In the genomic region with DNA sequence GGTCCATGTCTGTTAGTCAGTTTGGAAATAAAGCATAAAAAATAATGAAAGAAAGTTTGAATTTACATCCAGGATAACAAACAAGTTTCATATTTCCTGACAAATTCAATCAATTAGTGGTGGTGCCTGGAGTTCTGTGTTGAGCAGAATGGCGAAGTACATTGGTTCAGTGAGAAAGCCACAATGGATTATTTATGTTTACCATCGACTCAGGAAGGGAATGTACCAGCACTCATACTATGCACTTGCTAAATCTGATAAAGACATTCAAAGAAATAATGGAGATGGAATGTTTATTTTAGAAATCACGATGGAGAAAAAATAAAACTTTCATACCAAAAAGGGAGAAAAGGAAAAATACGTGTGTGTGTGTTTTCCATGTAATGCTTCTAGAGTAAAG, we compare ENCODE assay signal across 21 cellular contexts. TPM values are rescaled to one million over a fixed set of nuclear protein-coding genes. Genes with fewer than 3 reads are reported as not detected.
"Had no signal": no experiment of that assay in that cellular context is flagged by ENCODE, and none has a peak within 500 bp of the region (broad histone marks: within the 10 kb centered on the region; RNA-seq: fewer than 3 reads in every experiment).

No MANE protein-coding gene starts in this region.

- H3K36me3 ChIP-seq: brain microvascular endothelial cell, cardiac muscle cell, MG63 had no signal

- H3K4me3 ChIP-seq: cardiac muscle cell, MG63 had no signal

- DNase-seq: activated CD4-positive, alpha-beta T cell treated with anti-CD3 and anti-CD28 coated beads for 48 hours; activated CD4-positive, alpha-beta T cell treated with anti-CD3 and anti-CD28 coated beads, Interleukin-2, amount 50 U/mL, for 4 hours; activated CD4-positive, CD25-positive, alpha-beta regulatory T cell treated with anti-CD3 and anti-CD28 coated beads, Interleukin-2, amount 50 U/mL, for 72 hours; activated CD8-positive, alpha-beta memory T cell treated with anti-CD3 and anti-CD28 coated beads, Interleukin-2, amount 50 U/mL, for 48 hours; activated CD8-positive, alpha-beta T cell treated with anti-CD3 and anti-CD28 coated beads, Interleukin-2, amount 10 ng/mL, durations not matched to agents 7 days and 5 days; activated naive CD4-positive, alpha-beta T cell treated with anti-CD3 and anti-CD28 coated beads, Interleukin-2, amount 50 U/mL, for 16 hours; activated naive CD8-positive, alpha-beta T cell treated with anti-CD3 and anti-CD28 coated beads, Interleukin-2, amount 10 ng/mL, durations not matched to agents 7 days and 5 days; activated T-cell treated with anti-CD3 and anti-CD28 coated beads, Interleukin-2, amount 50 U/mL, for 1 hour; amniotic stem cell; brain microvascular endothelial cell; MG63; MV-4-11; NCI-H1092 treated with DMSO at 0.1 percent for 48 hours; NCI-H1417 treated with DMSO at 0.1 percent for 48 hours; NCI-H1694; NCI-H2029 treated with DMSO at 0.1 percent for 48 hours; NCI-H524; SIG-M5; SW 1271 had no signal

- H3K9me3 ChIP-seq: MG63 had no signal

- ATAC-seq: activated CD8-positive, alpha-beta T cell treated with anti-CD3 and anti-CD28 coated beads, Interleukin-2, amount 10 ng/mL, durations not matched to agents 7 days and 5 days; WTC11 had no signal

- H3K27me3 ChIP-seq: brain microvascular endothelial cell, cardiac muscle cell, MG63 had no signal

- H3K27ac ChIP-seq: brain microvascular endothelial cell, cardiac muscle cell had no signal

RNA-seq across cellular contexts. Expression of a gene that starts 45.3 kb away (rescaled TPM):
- total RNA-seq: activated CD8-positive, alpha-beta T cell treated with anti-CD3 and anti-CD28 coated beads, Interleukin-2, amount 10 ng/mL, durations not matched to agents 7 days and 5 days had no signal
